ENCODE assay signal across 1 cellular context in genomic region chr20:44910690-44911262, GRCh38.
TF ChIP-seq lines count a peak whose summit lies in the region.

No MANE protein-coding gene starts in this region.

TF ChIP-seq in HepG2, 621 proteins besides CTCF, POLR2A, EP300 and RAD21 (continued from another document and continues in another):
- TF ChIP-seq, protein P1, sequence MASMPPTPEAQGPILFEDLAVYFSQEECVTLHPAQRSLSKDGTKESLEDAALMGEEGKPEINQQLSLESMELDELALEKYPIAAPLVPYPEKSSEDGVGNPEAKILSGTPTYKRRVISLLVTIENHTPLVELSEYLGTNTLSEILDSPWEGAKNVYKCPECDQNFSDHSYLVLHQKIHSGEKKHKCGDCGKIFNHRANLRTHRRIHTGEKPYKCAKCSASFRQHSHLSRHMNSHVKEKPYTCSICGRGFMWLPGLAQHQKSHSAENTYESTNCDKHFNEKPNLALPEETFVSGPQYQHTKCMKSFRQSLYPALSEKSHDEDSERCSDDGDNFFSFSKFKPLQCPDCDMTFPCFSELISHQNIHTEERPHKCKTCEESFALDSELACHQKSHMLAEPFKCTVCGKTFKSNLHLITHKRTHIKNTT (CRISPR knock-in tag; IDR thresholded peaks at IDR 0.05): no peak
- TF ChIP-seq ZNF672 (CRISPR knock-in tag; IDR thresholded peaks at IDR 0.05) (no peak), SRF (IDR thresholded peaks at IDR 0.05; ENCODE audit: low read depth, low read length) (no peak), ZNF446 (CRISPR knock-in tag; IDR thresholded peaks at IDR 0.05) (peak; percentile 36; the same call in 1 of the 2 replicates), SOX13 (IDR thresholded peaks at IDR 0.05) (no peak), SOX13 (CRISPR knock-in tag; conservative IDR thresholded peaks at IDR 0.05 in 1 of 2, IDR thresholded peaks at IDR 0.05 in 1 of 2) (no peak; a peak in 1 of 4 replicates), PHF21A (CRISPR knock-in tag; IDR thresholded peaks at IDR 0.05) (0 out of 2 replicates have a peak, but pooled peaks have one; percentile 1), BORCS8-MEF2B (CRISPR knock-in tag; IDR thresholded peaks at IDR 0.05) (0 out of 2 replicates have a peak, but pooled peaks have one; percentile 47), MZF1 (CRISPR knock-in tag; IDR thresholded peaks at IDR 0.05; ENCODE audit: borderline replicate concordance) (no peak), MYNN (CRISPR knock-in tag; IDR thresholded peaks at IDR 0.05; ENCODE audit: low read depth) (0 out of 2 replicates have a peak, but pooled peaks have one; percentile 23), TOE1 (CRISPR knock-in tag; IDR thresholded peaks at IDR 0.05) (no peak), ZNF879 (CRISPR knock-in tag; IDR thresholded peaks at IDR 0.05) (peak; percentile 70), SRY (CRISPR knock-in tag; IDR thresholded peaks at IDR 0.05) (peak; percentile 1; the same call in 1 of the 2 replicates), ZNF709 (CRISPR knock-in tag; IDR thresholded peaks at IDR 0.05) (peak; percentile 25; the same call in 1 of the 2 replicates), LBX2 (CRISPR knock-in tag; IDR thresholded peaks at IDR 0.05; ENCODE audit: borderline replicate concordance) (peak; percentile 41; the same call in 1 of the 2 replicates), ZNF556 (CRISPR knock-in tag; IDR thresholded peaks at IDR 0.05; ENCODE audit: borderline replicate concordance) (no peak), POLR2AphosphoS2 (IDR thresholded peaks at IDR 0.05; ENCODE audit: low read depth, low read length) (no peak), ZBTB42 (CRISPR knock-in tag; IDR thresholded peaks at IDR 0.05) (peak; percentile 14; the same call in 1 of the 2 replicates), MBD4 (IDR thresholded peaks at IDR 0.05; ENCODE audit: borderline replicate concordance, low read length) (no peak), ZNF558 (CRISPR knock-in tag; IDR thresholded peaks at IDR 0.05; ENCODE audit: borderline replicate concordance) (0 out of 2 replicates have a peak, but pooled peaks have one; percentile 4), ZFP41 (CRISPR knock-in tag; IDR thresholded peaks at IDR 0.05; ENCODE audit: borderline replicate concordance) (0 out of 2 replicates have a peak, but pooled peaks have one; percentile 31), ZNF260 (CRISPR knock-in tag; IDR thresholded peaks at IDR 0.05; ENCODE audit: borderline replicate concordance, low read depth) (0 out of 2 replicates have a peak, but pooled peaks have one; percentile 75), TEAD3 (CRISPR knock-in tag; optimal IDR thresholded peaks at IDR 0.05; ENCODE audit: borderline replicate concordance) (peak; percentile 17), MLXIP (CRISPR knock-in tag; IDR thresholded peaks at IDR 0.05; ENCODE audit: borderline replicate concordance) (no peak), ZBTB7B (CRISPR knock-in tag; IDR thresholded peaks at IDR 0.05) (no peak), ZNF44 (CRISPR knock-in tag; IDR thresholded peaks at IDR 0.05) (no peak), NFKB2 (CRISPR knock-in tag; IDR thresholded peaks at IDR 0.05; ENCODE audit: borderline replicate concordance) (0 out of 2 replicates have a peak, but pooled peaks have one; percentile 18), DR1 (CRISPR knock-in tag; IDR thresholded peaks at IDR 0.05) (0 out of 2 replicates have a peak, but pooled peaks have one; percentile 11), ZBTB10 (CRISPR knock-in tag; IDR thresholded peaks at IDR 0.05; ENCODE audit: borderline replicate concordance) (no peak), ONECUT2 (CRISPR knock-in tag; IDR thresholded peaks at IDR 0.05) (no peak), ZNF746 (CRISPR knock-in tag; IDR thresholded peaks at IDR 0.05) (0 out of 2 replicates have a peak, but pooled peaks have one; percentile 5), LCORL (IDR thresholded peaks at IDR 0.05) (no peak), LCORL (CRISPR knock-in tag; IDR thresholded peaks at IDR 0.05) (no peak), KDM2A (CRISPR knock-in tag; IDR thresholded peaks at IDR 0.05; ENCODE audit: borderline replicate concordance, low read depth) (no peak), GZF1 (CRISPR knock-in tag; IDR thresholded peaks at IDR 0.05) (no peak), ZNF776 (CRISPR knock-in tag; IDR thresholded peaks at IDR 0.05) (0 out of 2 replicates have a peak, but pooled peaks have one; percentile 70), ZNF775 (CRISPR knock-in tag; IDR thresholded peaks at IDR 0.05; ENCODE audit: borderline replicate concordance) (no peak), KDM5A (IDR thresholded peaks at IDR 0.05; ENCODE audit: borderline replicate concordance, low read length) (peak; percentile 69)
- TF ChIP-seq, protein P2, sequence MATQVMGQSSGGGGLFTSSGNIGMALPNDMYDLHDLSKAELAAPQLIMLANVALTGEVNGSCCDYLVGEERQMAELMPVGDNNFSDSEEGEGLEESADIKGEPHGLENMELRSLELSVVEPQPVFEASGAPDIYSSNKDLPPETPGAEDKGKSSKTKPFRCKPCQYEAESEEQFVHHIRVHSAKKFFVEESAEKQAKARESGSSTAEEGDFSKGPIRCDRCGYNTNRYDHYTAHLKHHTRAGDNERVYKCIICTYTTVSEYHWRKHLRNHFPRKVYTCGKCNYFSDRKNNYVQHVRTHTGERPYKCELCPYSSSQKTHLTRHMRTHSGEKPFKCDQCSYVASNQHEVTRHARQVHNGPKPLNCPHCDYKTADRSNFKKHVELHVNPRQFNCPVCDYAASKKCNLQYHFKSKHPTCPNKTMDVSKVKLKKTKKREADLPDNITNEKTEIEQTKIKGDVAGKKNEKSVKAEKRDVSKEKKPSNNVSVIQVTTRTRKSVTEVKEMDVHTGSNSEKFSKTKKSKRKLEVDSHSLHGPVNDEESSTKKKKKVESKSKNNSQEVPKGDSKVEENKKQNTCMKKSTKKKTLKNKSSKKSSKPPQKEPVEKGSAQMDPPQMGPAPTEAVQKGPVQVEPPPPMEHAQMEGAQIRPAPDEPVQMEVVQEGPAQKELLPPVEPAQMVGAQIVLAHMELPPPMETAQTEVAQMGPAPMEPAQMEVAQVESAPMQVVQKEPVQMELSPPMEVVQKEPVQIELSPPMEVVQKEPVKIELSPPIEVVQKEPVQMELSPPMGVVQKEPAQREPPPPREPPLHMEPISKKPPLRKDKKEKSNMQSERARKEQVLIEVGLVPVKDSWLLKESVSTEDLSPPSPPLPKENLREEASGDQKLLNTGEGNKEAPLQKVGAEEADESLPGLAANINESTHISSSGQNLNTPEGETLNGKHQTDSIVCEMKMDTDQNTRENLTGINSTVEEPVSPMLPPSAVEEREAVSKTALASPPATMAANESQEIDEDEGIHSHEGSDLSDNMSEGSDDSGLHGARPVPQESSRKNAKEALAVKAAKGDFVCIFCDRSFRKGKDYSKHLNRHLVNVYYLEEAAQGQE (IDR thresholded peaks at IDR 0.05; ENCODE audit: borderline replicate concordance in 1 of 2, low read depth in 1 of 2, low read length in 2 of 2): no peak
- TF ChIP-seq, protein P3, sequence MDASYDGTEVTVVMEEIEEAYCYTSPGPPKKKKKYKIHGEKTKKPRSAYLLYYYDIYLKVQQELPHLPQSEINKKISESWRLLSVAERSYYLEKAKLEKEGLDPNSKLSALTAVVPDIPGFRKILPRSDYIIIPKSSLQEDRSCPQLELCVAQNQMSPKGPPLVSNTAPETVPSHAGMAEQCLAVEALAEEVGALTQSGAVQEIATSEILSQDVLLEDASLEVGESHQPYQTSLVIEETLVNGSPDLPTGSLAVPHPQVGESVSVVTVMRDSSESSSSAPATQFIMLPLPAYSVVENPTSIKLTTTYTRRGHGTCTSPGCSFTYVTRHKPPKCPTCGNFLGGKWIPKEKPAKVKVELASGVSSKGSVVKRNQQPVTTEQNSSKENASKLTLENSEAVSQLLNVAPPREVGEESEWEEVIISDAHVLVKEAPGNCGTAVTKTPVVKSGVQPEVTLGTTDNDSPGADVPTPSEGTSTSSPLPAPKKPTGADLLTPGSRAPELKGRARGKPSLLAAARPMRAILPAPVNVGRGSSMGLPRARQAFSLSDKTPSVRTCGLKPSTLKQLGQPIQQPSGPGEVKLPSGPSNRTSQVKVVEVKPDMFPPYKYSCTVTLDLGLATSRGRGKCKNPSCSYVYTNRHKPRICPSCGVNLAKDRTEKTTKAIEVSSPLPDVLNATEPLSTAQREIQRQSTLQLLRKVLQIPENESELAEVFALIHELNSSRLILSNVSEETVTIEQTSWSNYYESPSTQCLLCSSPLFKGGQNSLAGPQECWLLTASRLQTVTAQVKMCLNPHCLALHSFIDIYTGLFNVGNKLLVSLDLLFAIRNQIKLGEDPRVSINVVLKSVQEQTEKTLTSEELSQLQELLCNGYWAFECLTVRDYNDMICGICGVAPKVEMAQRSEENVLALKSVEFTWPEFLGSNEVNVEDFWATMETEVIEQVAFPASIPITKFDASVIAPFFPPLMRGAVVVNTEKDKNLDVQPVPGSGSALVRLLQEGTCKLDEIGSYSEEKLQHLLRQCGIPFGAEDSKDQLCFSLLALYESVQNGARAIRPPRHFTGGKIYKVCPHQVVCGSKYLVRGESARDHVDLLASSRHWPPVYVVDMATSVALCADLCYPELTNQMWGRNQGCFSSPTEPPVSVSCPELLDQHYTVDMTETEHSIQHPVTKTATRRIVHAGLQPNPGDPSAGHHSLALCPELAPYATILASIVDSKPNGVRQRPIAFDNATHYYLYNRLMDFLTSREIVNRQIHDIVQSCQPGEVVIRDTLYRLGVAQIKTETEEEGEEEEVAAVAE (CRISPR knock-in tag; IDR thresholded peaks at IDR 0.05; ENCODE audit: borderline replicate concordance): no peak
- TF ChIP-seq, protein P4, sequence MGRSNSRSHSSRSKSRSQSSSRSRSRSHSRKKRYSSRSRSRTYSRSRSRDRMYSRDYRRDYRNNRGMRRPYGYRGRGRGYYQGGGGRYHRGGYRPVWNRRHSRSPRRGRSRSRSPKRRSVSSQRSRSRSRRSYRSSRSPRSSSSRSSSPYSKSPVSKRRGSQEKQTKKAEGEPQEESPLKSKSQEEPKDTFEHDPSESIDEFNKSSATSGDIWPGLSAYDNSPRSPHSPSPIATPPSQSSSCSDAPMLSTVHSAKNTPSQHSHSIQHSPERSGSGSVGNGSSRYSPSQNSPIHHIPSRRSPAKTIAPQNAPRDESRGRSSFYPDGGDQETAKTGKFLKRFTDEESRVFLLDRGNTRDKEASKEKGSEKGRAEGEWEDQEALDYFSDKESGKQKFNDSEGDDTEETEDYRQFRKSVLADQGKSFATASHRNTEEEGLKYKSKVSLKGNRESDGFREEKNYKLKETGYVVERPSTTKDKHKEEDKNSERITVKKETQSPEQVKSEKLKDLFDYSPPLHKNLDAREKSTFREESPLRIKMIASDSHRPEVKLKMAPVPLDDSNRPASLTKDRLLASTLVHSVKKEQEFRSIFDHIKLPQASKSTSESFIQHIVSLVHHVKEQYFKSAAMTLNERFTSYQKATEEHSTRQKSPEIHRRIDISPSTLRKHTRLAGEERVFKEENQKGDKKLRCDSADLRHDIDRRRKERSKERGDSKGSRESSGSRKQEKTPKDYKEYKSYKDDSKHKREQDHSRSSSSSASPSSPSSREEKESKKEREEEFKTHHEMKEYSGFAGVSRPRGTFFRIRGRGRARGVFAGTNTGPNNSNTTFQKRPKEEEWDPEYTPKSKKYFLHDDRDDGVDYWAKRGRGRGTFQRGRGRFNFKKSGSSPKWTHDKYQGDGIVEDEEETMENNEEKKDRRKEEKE (IDR thresholded peaks at IDR 0.05): no peak
- TF ChIP-seq, protein P5, sequence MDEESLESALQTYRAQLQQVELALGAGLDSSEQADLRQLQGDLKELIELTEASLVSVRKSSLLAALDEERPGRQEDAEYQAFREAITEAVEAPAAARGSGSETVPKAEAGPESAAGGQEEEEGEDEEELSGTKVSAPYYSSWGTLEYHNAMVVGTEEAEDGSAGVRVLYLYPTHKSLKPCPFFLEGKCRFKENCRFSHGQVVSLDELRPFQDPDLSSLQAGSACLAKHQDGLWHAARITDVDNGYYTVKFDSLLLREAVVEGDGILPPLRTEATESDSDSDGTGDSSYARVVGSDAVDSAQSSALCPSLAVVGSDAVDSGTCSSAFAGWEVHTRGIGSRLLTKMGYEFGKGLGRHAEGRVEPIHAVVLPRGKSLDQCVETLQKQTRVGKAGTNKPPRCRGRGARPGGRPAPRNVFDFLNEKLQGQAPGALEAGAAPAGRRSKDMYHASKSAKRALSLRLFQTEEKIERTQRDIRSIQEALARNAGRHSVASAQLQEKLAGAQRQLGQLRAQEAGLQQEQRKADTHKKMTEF (CRISPR knock-in tag; IDR thresholded peaks at IDR 0.05): no peak
